Comparison of ENCODE assay signal across 7 cellular contexts in genomic region chr10:98063740-98064027, GRCh38. TPM values are rescaled to one million over a fixed set of nuclear protein-coding genes. Genes with fewer than 3 reads are reported as not detected.
"Had no signal": no experiment of that assay in that cellular context is flagged by ENCODE, and none has a peak within 500 bp of the region (broad histone marks: within the 10 kb centered on the region; RNA-seq: fewer than 3 reads in every experiment).

No MANE protein-coding gene starts in this region.

- DNase-seq: H9, HCEC 1CT, HFFc6, IMR-90, KG1 had no signal

- H3K9me3 Mint-ChIP-seq: GM23338, H9, HFFc6 had no signal

- H3K27ac Mint-ChIP-seq: GM23338, HFFc6 had no signal

- H3K4me3 Mint-ChIP-seq: GM23338, H9, HFFc6 had no signal

RNA-seq across cellular contexts. Expression of gene CRTAC1, which starts 33.3 kb away (rescaled TPM):
- total RNA-seq: HFFc6, HT-29, IMR-90 had no signal
